Comparison of ENCODE assay signal across 6 cellular contexts in the genomic region with DNA sequence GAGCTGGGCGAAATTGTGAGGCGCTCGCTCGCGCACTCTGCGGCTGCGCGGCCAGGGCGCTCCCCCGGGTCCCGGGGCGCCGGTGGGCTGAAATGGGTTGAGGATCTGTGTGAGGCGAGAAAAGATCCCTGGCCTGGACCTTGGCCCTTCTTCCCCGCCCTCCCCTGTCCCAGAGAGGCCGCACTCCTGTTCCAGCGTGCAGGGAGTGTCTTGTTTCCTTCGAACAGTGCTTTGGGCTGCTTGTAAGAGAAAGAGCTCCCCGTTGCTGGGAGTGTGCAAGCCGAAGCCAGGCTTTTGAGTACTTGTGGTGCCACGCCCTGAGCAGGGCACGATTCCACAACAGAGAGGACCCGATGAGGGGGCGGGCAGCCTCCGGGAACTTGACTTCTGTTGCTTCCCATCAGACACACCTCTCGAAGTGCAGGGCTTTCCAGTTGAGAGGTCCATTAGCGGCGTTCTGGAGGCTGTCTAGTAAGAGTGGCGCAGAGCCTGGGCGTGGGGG.
DNase-seq lines count a peak whose midpoint lies in the region; ATAC-seq and TF ChIP-seq lines count a peak whose summit lies in the region.

No MANE protein-coding gene starts in this region.

- H3K4me3 ChIP-seq in RWPE2 (ENCODE audit: severe bottlenecking) (peak overlapping the region; percentile 80), iPS-18a (ENCODE audit: low read length) (peak overlapping the region; percentile 90)

- peak overlapping the region; percentile 76 for H3K9ac ChIP-seq in iPS-18a (ENCODE audit: low read length)

- H3K4me1 ChIP-seq in RWPE2 (ENCODE audit: insufficient read depth, poor library complexity, severe bottlenecking), result peaks cover 5% of the 10 kb centered on the region
- no peaks in the 10 kb centered on the region for H3K4me1 ChIP-seq in iPS-18a (ENCODE audit: control insufficient read depth, low read depth, low read length)

- H3K36me3 ChIP-seq in RWPE2 (ENCODE audit: low read depth) (peaks cover 12% of the 10 kb centered on the region), iPS-18a (ENCODE audit: control insufficient read depth, low read depth, low read length) (peaks cover 16% of the 10 kb centered on the region)

- H3K27ac ChIP-seq in RWPE2 (ENCODE audit: poor library complexity, severe bottlenecking) (peak overlapping the region; percentile 24), iPS-18a (ENCODE audit: low read length) (peak overlapping the region; percentile 51)

- in situ Hi-C loops in GM13977 (cut with MboI; ENCODE audit: low pct_unique_long_range_greater_than_20kb, low sequenced_read_pairs, unreplicated experiment), result no loop called here

- ATAC-seq in RWPE2 (ENCODE audit: low read depth) (no peak), HG03520 (IDR thresholded peaks at IDR 0.05; ENCODE audit: unreplicated experiment) (no peak), GM21737 (IDR thresholded peaks at IDR 0.05; ENCODE audit: unreplicated experiment) (no peak)

- no peaks in the 10 kb centered on the region for H3K27me3 ChIP-seq in RWPE2 (ENCODE audit: insufficient read depth, poor library complexity, severe bottlenecking)
- no peaks in the 10 kb centered on the region for H3K27me3 ChIP-seq in iPS-18a (ENCODE audit: control insufficient read depth, insufficient read depth, low read length)

- no peaks in the 10 kb centered on the region for H3K9me3 ChIP-seq in RWPE2 (ENCODE audit: severe bottlenecking)
- no peaks in the 10 kb centered on the region for H3K9me3 ChIP-seq in iPS-18a (ENCODE audit: control insufficient read depth, low read depth, low read length)

- peak; percentile 97 for DNase-seq in GM13977 (ENCODE audit: low spot score)
- DNase-seq in RWPE2 (ENCODE audit: low spot score), result no peak
- DNase-seq in HK-2 (ENCODE audit: unreplicated experiment), result no peak

- TF ChIP-seq CTCF in GM13977 (IDR thresholded peaks at IDR 0.05; ENCODE audit: extremely low read depth, insufficient read depth, missing control alignments) (no peak), RWPE2 (IDR thresholded peaks at IDR 0.05; ENCODE audit: poor library complexity, severe bottlenecking) (no peak)
